Comparison of ENCODE assay signal across 1 cellular context in the genomic region with DNA sequence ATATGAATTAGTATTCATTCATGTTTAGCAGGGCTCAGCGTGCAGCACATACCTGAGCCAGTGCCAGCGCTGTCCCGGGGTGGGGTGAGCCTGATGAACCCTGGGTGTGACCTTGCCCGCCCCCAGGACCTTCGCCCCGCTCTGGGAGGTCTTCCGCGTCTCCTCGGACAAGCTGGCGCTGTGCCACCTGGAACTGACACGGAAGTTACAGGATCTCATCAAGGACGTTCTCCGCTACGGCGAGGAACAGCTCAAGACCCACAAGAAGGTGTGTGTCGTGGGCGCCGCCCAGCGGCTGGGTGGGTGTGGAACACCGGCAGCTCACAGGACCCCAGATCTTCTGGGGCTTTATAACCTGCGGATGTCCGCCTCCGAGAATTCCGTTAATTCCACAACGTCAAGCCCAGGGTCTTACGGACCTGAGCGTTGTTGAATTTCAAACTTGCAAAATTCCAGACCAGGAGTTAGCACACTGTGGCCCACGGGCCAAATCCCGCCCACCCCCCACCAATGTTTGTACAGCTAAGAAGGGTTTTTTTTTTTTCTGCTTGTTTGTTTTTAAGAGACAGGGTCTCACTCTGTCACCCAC.
TF ChIP-seq lines count a peak whose summit lies in the region.

No MANE protein-coding gene starts in this region.

TF ChIP-seq in HepG2, 621 proteins besides CTCF, POLR2A, EP300 and RAD21 (continued from another document and continues in another):
- TF ChIP-seq ZFX (CRISPR knock-in tag; IDR thresholded peaks at IDR 0.05; ENCODE audit: low read depth) (no peak; the same call in 1 of the 2 replicates), ZNF282 (IDR thresholded peaks at IDR 0.05; ENCODE audit: partially characterized antibody) (no peak), HES4 (CRISPR knock-in tag; IDR thresholded peaks at IDR 0.05; ENCODE audit: borderline replicate concordance) (no peak), SMC3 (IDR thresholded peaks at IDR 0.05; ENCODE audit: low read length) (peak; percentile 58), MAZ (IDR thresholded peaks at IDR 0.05; ENCODE audit: borderline replicate concordance, low read depth, low read length) (no peak), MAZ (CRISPR knock-in tag; IDR thresholded peaks at IDR 0.05; ENCODE audit: low read depth) (peak; percentile 31; the same call in 1 of the 2 replicates), ATF7-NPFF (CRISPR knock-in tag; IDR thresholded peaks at IDR 0.05; ENCODE audit: low read depth) (no peak), FOXP1 (IDR thresholded peaks at IDR 0.05) (no peak), FOXP1 (CRISPR knock-in tag; IDR thresholded peaks at IDR 0.05) (no peak), ZNF354B (CRISPR knock-in tag; IDR thresholded peaks at IDR 0.05) (no peak), ZNF446 (CRISPR knock-in tag; IDR thresholded peaks at IDR 0.05) (no peak), TOE1 (CRISPR knock-in tag; IDR thresholded peaks at IDR 0.05) (no peak), SMARCC2 (IDR thresholded peaks at IDR 0.05) (no peak), HMG20A (CRISPR knock-in tag; IDR thresholded peaks at IDR 0.05; ENCODE audit: borderline replicate concordance) (peak; percentile 50; the same call in 1 of the 2 replicates), PHF21A (CRISPR knock-in tag; IDR thresholded peaks at IDR 0.05) (peak; percentile 86), NCOA2 (CRISPR knock-in tag; IDR thresholded peaks at IDR 0.05) (peak; percentile 69; the same call in 1 of the 2 replicates), ZNF180 (CRISPR knock-in tag; IDR thresholded peaks at IDR 0.05; ENCODE audit: borderline replicate concordance, low read depth) (no peak), ATF7 (IDR thresholded peaks at IDR 0.05) (no peak), ATF7 (CRISPR knock-in tag; IDR thresholded peaks at IDR 0.05) (no peak), RNF2 (conservative IDR thresholded peaks at IDR 0.05; ENCODE audit: low read depth) (no peak), NFIB (CRISPR knock-in tag; IDR thresholded peaks at IDR 0.05; ENCODE audit: borderline replicate concordance) (no peak), CC2D1A (CRISPR knock-in tag; IDR thresholded peaks at IDR 0.05) (no peak), ZNF557 (CRISPR knock-in tag; IDR thresholded peaks at IDR 0.05) (no peak), ZNF224 (CRISPR knock-in tag; IDR thresholded peaks at IDR 0.05) (no peak), KLF13 (CRISPR knock-in tag; IDR thresholded peaks at IDR 0.05) (no peak), SMAD9 (CRISPR knock-in tag; IDR thresholded peaks at IDR 0.05) (no peak), ZC3H4 (CRISPR knock-in tag; IDR thresholded peaks at IDR 0.05; ENCODE audit: borderline replicate concordance) (no peak), CCDC6 (CRISPR knock-in tag; IDR thresholded peaks at IDR 0.05) (no peak), NFKB2 (CRISPR knock-in tag; IDR thresholded peaks at IDR 0.05; ENCODE audit: borderline replicate concordance) (peak; percentile 89; the same call in 1 of the 2 replicates), HMGA1 (CRISPR knock-in tag; conservative IDR thresholded peaks at IDR 0.05) (no peak), NFKBIZ (CRISPR knock-in tag; IDR thresholded peaks at IDR 0.05) (no peak), SETDB1 (CRISPR knock-in tag; IDR thresholded peaks at IDR 0.05; ENCODE audit: borderline replicate concordance) (no peak), TCF12 (IDR thresholded peaks at IDR 0.05) (no peak), TCF12 (CRISPR knock-in tag; IDR thresholded peaks at IDR 0.05) (no peak)
- TF ChIP-seq, protein P1, sequence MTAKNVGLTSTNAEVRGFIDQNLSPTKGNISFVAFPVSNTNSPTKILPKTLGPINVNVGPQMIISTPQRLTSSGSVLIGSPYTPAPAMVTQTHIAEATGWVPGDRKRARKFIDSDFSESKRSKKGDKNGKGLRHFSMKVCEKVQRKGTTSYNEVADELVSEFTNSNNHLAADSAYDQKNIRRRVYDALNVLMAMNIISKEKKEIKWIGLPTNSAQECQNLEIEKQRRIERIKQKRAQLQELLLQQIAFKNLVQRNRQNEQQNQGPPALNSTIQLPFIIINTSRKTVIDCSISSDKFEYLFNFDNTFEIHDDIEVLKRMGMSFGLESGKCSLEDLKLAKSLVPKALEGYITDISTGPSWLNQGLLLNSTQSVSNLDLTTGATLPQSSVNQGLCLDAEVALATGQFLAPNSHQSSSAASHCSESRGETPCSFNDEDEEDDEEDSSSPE (CRISPR knock-in tag; IDR thresholded peaks at IDR 0.05), result no peak; the same call in 1 of the 2 replicates
- TF ChIP-seq, protein P2, sequence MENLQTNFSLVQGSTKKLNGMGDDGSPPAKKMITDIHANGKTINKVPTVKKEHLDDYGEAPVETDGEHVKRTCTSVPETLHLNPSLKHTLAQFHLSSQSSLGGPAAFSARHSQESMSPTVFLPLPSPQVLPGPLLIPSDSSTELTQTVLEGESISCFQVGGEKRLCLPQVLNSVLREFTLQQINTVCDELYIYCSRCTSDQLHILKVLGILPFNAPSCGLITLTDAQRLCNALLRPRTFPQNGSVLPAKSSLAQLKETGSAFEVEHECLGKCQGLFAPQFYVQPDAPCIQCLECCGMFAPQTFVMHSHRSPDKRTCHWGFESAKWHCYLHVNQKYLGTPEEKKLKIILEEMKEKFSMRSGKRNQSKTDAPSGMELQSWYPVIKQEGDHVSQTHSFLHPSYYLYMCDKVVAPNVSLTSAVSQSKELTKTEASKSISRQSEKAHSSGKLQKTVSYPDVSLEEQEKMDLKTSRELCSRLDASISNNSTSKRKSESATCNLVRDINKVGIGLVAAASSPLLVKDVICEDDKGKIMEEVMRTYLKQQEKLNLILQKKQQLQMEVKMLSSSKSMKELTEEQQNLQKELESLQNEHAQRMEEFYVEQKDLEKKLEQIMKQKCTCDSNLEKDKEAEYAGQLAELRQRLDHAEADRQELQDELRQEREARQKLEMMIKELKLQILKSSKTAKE (CRISPR knock-in tag; IDR thresholded peaks at IDR 0.05; ENCODE audit: borderline replicate concordance), result peak; percentile 67; the same call in 1 of the 2 replicates
- TF ChIP-seq, protein P3, sequence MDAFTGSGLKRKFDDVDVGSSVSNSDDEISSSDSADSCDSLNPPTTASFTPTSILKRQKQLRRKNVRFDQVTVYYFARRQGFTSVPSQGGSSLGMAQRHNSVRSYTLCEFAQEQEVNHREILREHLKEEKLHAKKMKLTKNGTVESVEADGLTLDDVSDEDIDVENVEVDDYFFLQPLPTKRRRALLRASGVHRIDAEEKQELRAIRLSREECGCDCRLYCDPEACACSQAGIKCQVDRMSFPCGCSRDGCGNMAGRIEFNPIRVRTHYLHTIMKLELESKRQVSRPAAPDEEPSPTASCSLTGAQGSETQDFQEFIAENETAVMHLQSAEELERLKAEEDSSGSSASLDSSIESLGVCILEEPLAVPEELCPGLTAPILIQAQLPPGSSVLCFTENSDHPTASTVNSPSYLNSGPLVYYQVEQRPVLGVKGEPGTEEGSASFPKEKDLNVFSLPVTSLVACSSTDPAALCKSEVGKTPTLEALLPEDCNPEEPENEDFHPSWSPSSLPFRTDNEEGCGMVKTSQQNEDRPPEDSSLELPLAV (CRISPR knock-in tag; conservative IDR thresholded peaks at IDR 0.05; ENCODE audit: low read depth), result no peak
- TF ChIP-seq, protein P4, sequence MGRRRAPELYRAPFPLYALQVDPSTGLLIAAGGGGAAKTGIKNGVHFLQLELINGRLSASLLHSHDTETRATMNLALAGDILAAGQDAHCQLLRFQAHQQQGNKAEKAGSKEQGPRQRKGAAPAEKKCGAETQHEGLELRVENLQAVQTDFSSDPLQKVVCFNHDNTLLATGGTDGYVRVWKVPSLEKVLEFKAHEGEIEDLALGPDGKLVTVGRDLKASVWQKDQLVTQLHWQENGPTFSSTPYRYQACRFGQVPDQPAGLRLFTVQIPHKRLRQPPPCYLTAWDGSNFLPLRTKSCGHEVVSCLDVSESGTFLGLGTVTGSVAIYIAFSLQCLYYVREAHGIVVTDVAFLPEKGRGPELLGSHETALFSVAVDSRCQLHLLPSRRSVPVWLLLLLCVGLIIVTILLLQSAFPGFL (CRISPR knock-in tag; IDR thresholded peaks at IDR 0.05), result no peak
- TF ChIP-seq, protein P5, sequence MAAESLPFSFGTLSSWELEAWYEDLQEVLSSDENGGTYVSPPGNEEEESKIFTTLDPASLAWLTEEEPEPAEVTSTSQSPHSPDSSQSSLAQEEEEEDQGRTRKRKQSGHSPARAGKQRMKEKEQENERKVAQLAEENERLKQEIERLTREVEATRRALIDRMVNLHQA (CRISPR knock-in tag; IDR thresholded peaks at IDR 0.05), result no peak
- TF ChIP-seq, protein P6, sequence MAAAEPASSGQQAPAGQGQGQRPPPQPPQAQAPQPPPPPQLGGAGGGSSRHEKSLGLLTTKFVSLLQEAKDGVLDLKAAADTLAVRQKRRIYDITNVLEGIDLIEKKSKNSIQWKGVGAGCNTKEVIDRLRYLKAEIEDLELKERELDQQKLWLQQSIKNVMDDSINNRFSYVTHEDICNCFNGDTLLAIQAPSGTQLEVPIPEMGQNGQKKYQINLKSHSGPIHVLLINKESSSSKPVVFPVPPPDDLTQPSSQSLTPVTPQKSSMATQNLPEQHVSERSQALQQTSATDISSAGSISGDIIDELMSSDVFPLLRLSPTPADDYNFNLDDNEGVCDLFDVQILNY (CRISPR knock-in tag; conservative IDR thresholded peaks at IDR 0.05), result no peak
- TF ChIP-seq, protein P7, sequence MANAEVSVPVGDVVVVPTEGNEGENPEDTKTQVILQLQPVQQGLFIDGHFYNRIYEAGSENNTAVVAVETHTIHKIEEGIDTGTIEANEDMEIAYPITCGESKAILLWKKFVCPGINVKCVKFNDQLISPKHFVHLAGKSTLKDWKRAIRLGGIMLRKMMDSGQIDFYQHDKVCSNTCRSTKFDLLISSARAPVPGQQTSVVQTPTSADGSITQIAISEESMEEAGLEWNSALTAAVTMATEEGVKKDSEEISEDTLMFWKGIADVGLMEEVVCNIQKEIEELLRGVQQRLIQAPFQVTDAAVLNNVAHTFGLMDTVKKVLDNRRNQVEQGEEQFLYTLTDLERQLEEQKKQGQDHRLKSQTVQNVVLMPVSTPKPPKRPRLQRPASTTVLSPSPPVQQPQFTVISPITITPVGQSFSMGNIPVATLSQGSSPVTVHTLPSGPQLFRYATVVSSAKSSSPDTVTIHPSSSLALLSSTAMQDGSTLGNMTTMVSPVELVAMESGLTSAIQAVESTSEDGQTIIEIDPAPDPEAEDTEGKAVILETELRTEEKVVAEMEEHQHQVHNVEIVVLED (CRISPR knock-in tag; IDR thresholded peaks at IDR 0.05; ENCODE audit: borderline replicate concordance), result peak; percentile 59; the same call in 1 of the 2 replicates
- TF ChIP-seq, protein P8, sequence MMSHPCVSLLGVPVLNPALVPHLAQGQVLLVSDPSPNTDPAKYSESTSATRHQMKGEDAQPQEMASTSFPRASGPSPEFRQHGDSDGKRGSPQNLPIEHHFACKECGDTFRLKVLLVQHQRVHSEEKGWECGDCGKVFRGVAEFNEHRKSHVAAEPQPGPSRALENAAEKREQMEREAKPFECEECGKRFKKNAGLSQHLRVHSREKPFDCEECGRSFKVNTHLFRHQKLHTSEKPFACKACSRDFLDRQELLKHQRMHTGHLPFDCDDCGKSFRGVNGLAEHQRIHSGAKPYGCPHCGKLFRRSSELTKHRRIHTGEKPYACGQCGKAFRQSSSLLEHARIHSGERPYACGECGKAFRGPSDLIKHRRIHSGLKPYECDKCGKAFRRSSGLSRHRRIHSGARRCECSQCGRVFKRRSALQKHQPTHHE (CRISPR knock-in tag; IDR thresholded peaks at IDR 0.05; ENCODE audit: borderline replicate concordance), result peak; percentile 75
- TF ChIP-seq, protein P9, sequence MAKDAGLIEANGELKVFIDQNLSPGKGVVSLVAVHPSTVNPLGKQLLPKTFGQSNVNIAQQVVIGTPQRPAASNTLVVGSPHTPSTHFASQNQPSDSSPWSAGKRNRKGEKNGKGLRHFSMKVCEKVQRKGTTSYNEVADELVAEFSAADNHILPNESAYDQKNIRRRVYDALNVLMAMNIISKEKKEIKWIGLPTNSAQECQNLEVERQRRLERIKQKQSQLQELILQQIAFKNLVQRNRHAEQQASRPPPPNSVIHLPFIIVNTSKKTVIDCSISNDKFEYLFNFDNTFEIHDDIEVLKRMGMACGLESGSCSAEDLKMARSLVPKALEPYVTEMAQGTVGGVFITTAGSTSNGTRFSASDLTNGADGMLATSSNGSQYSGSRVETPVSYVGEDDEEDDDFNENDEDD (CRISPR knock-in tag; IDR thresholded peaks at IDR 0.05; ENCODE audit: borderline replicate concordance), result no peak
- TF ChIP-seq, protein P10, sequence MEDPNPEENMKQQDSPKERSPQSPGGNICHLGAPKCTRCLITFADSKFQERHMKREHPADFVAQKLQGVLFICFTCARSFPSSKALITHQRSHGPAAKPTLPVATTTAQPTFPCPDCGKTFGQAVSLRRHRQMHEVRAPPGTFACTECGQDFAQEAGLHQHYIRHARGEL (CRISPR knock-in tag; IDR thresholded peaks at IDR 0.05), result no peak
- TF ChIP-seq, protein P11, sequence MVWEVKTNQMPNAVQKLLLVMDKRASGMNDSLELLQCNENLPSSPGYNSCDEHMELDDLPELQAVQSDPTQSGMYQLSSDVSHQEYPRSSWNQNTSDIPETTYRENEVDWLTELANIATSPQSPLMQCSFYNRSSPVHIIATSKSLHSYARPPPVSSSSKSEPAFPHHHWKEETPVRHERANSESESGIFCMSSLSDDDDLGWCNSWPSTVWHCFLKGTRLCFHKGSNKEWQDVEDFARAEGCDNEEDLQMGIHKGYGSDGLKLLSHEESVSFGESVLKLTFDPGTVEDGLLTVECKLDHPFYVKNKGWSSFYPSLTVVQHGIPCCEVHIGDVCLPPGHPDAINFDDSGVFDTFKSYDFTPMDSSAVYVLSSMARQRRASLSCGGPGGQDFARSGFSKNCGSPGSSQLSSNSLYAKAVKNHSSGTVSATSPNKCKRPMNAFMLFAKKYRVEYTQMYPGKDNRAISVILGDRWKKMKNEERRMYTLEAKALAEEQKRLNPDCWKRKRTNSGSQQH (CRISPR knock-in tag; IDR thresholded peaks at IDR 0.05; ENCODE audit: low read depth), result no peak
- TF ChIP-seq, protein P12, sequence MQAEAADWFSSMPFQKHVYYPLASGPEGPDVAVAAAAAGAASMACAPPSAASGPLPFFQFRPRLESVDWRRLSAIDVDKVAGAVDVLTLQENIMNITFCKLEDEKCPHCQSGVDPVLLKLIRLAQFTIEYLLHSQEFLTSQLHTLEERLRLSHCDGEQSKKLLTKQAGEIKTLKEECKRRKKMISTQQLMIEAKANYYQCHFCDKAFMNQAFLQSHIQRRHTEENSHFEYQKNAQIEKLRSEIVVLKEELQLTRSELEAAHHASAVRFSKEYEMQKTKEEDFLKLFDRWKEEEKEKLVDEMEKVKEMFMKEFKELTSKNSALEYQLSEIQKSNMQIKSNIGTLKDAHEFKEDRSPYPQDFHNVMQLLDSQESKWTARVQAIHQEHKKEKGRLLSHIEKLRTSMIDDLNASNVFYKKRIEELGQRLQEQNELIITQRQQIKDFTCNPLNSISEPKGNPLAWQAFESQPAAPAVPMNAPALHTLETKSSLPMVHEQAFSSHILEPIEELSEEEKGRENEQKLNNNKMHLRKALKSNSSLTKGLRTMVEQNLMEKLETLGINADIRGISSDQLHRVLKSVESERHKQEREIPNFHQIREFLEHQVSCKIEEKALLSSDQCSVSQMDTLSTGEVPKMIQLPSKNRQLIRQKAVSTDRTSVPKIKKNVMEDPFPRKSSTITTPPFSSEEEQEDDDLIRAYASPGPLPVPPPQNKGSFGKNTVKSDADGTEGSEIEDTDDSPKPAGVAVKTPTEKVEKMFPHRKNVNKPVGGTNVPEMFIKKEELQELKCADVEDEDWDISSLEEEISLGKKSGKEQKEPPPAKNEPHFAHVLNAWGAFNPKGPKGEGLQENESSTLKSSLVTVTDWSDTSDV (CRISPR knock-in tag; IDR thresholded peaks at IDR 0.05), result no peak
